8 cellular contexts compared by ENCODE assay signal in genomic region chr3:39668420-39668819, GRCh38.
DNase-seq lines count a peak whose midpoint lies in the region; ATAC-seq and TF ChIP-seq lines count a peak whose summit lies in the region.

No MANE protein-coding gene starts in this region.

- ATAC-seq in HG03159 (IDR thresholded peaks at IDR 0.05; ENCODE audit: unreplicated experiment) (peak; percentile 80), HG03097 (IDR thresholded peaks at IDR 0.05; ENCODE audit: low FRiP score, unreplicated experiment) (no peak)

- CTCF ChIA-PET in activated CD4-positive, alpha-beta T cell treated with anti-CD3 and anti-CD28 coated beads, Interleukin-2, amount 10 ng/mL, durations not matched to agents 7 days and 5 days (lab: Charles Lee) = no interaction called here
- CTCF ChIA-PET in PC-9 (lab: Charles Lee) = no interaction called here

- POLR2A ChIA-PET in activated CD4-positive, alpha-beta T cell treated with anti-CD3 and anti-CD28 coated beads, Interleukin-2, amount 10 ng/mL, durations not matched to agents 7 days and 5 days (lab: Charles Lee) = no interaction called here
- POLR2A ChIA-PET in PC-9 (lab: Charles Lee; ENCODE audit: unreplicated experiment) = no interaction called here

- H3K27ac Mint-ChIP-seq in activated CD4-positive, alpha-beta T cell treated with anti-CD3 and anti-CD28 coated beads, Interleukin-2, amount 10 ng/mL, durations not matched to agents 7 days and 5 days = no peak overlapping the region
- H3K27ac Mint-ChIP-seq in activated CD4-positive, alpha-beta T cell treated with anti-CD3 and anti-CD28 coated beads, Interleukin-2, amount 10 ng/mL, durations not matched to agents 24 days and 14 days = no peak overlapping the region
- H3K27ac Mint-ChIP-seq in neural crest cell (ENCODE audit: unreplicated experiment) = no peak overlapping the region

- no peak overlapping the region for H3K4me3 Mint-ChIP-seq in activated CD4-positive, alpha-beta T cell treated with anti-CD3 and anti-CD28 coated beads, Interleukin-2, amount 10 ng/mL, durations not matched to agents 7 days and 5 days
- H3K4me3 Mint-ChIP-seq in activated CD4-positive, alpha-beta T cell treated with anti-CD3 and anti-CD28 coated beads, Interleukin-2, amount 10 ng/mL, durations not matched to agents 24 days and 14 days = no peak overlapping the region
- no peak overlapping the region for H3K4me3 Mint-ChIP-seq in neural crest cell

- no peaks in the 10 kb centered on the region for H3K9me3 Mint-ChIP-seq in activated CD4-positive, alpha-beta T cell treated with anti-CD3 and anti-CD28 coated beads, Interleukin-2, amount 10 ng/mL, durations not matched to agents 7 days and 5 days
- H3K9me3 Mint-ChIP-seq in activated CD4-positive, alpha-beta T cell treated with anti-CD3 and anti-CD28 coated beads, Interleukin-2, amount 10 ng/mL, durations not matched to agents 24 days and 14 days = no peaks in the 10 kb centered on the region
- H3K9me3 Mint-ChIP-seq in neural crest cell = no peaks in the 10 kb centered on the region

- H2AFZ ChIP-seq in PC-9 = no peak overlapping the region

- no peaks in the 10 kb centered on the region for H3K9me2 ChIP-seq in PC-9 (ENCODE audit: insufficient read depth)

- no peaks in the 10 kb centered on the region for H3K9me3 ChIP-seq in PC-9 (ENCODE audit: insufficient read depth, low read depth)

- H3F3A ChIP-seq in PC-9 (ENCODE audit: insufficient read depth, low read depth) = no peaks in the 10 kb centered on the region

- no peaks in the 10 kb centered on the region for H3K4me1 ChIP-seq in PC-9 (replicated peaks; ENCODE audit: insufficient read depth)

- H3K27me3 Mint-ChIP-seq in activated CD4-positive, alpha-beta T cell treated with anti-CD3 and anti-CD28 coated beads, Interleukin-2, amount 10 ng/mL, durations not matched to agents 7 days and 5 days = peaks cover 2% of the 10 kb centered on the region
- H3K27me3 Mint-ChIP-seq in activated CD4-positive, alpha-beta T cell treated with anti-CD3 and anti-CD28 coated beads, Interleukin-2, amount 10 ng/mL, durations not matched to agents 24 days and 14 days = peaks cover 5% of the 10 kb centered on the region
- peaks cover 37% of the 10 kb centered on the region for H3K27me3 Mint-ChIP-seq in neural crest cell (ENCODE audit: low read depth)

- H3K4me3 ChIP-seq in PC-9 (no peak overlapping the region), dorsolateral prefrontal cortex (no peak overlapping the region)

- no peaks in the 10 kb centered on the region for H3K36me3 Mint-ChIP-seq in activated CD4-positive, alpha-beta T cell treated with anti-CD3 and anti-CD28 coated beads, Interleukin-2, amount 10 ng/mL, durations not matched to agents 7 days and 5 days (ENCODE audit: low read depth)
- H3K36me3 Mint-ChIP-seq in activated CD4-positive, alpha-beta T cell treated with anti-CD3 and anti-CD28 coated beads, Interleukin-2, amount 10 ng/mL, durations not matched to agents 24 days and 14 days (ENCODE audit: low read depth) = no peaks in the 10 kb centered on the region
- H3K36me3 Mint-ChIP-seq in neural crest cell (ENCODE audit: low read depth) = no peaks in the 10 kb centered on the region

- H3K4me2 ChIP-seq in PC-9 = no peak overlapping the region

- H3K36me3 ChIP-seq in PC-9 (ENCODE audit: low read depth) = no peaks in the 10 kb centered on the region

- DNase-seq in activated CD4-positive, alpha-beta T cell treated with anti-CD3 and anti-CD28 coated beads, Interleukin-2, amount 10 ng/mL, durations not matched to agents 7 days and 5 days = peak; percentile 9
- DNase-seq in activated CD4-positive, alpha-beta T cell treated with anti-CD3 and anti-CD28 coated beads, Interleukin-2, amount 10 ng/mL, durations not matched to agents 24 days and 14 days = no peak
- DNase-seq in PC-9 = no peak
- peak in 2 of 10 donors; percentile 21 to 27 for DNase-seq in dorsolateral prefrontal cortex
- DNase-seq in neural crest cell (ENCODE audit: low read depth, low spot score) = peak; percentile 3
- DNase-seq in islet precursor cell = no peak

- H3K4me1 Mint-ChIP-seq in activated CD4-positive, alpha-beta T cell treated with anti-CD3 and anti-CD28 coated beads, Interleukin-2, amount 10 ng/mL, durations not matched to agents 7 days and 5 days = no peaks in the 10 kb centered on the region
- no peaks in the 10 kb centered on the region for H3K4me1 Mint-ChIP-seq in activated CD4-positive, alpha-beta T cell treated with anti-CD3 and anti-CD28 coated beads, Interleukin-2, amount 10 ng/mL, durations not matched to agents 24 days and 14 days
- no peaks in the 10 kb centered on the region for H3K4me1 Mint-ChIP-seq in neural crest cell

- H3K27me3 ChIP-seq in PC-9 (ENCODE audit: insufficient read depth, low read depth) (peaks cover 24% of the 10 kb centered on the region; the same call in 1 of the 2 replicates), dorsolateral prefrontal cortex (no peaks in the 10 kb centered on the region)

- TF ChIP-seq CTCF in PC-9 (conservative IDR thresholded peaks at IDR 0.05) = peak; percentile 66
- TF ChIP-seq CTCF in dorsolateral prefrontal cortex (IDR thresholded peaks at IDR 0.05 in 54 of 56, conservative IDR thresholded peaks at IDR 0.05 in 2 of 56; ENCODE audit: low read depth in 1 of 56, partially characterized antibody in 56 of 56) = peak; percentile 28 to 79 (median 68)
- peak; percentile 75 for TF ChIP-seq CTCF in neural crest cell (conservative IDR thresholded peaks at IDR 0.05)

- intact Hi-C loops in activated CD4-positive, alpha-beta T cell treated with anti-CD3 and anti-CD28 coated beads, Interleukin-2, amount 10 ng/mL, durations not matched to agents 24 days and 14 days (cut with micrococcal nuclease) = no loop called here
- intact Hi-C loops in PC-9 (cut with micrococcal nuclease; ENCODE audit: unreplicated experiment) (loop anchor here (10.0 kb wide), 2 partner anchors 506 to 646 kb away; no protein-coding TSS in a partner anchor), dorsolateral prefrontal cortex (cut with DNase I) (no loop called here)

- no peaks in the 10 kb centered on the region for H3K79me2 ChIP-seq in PC-9 (ENCODE audit: low read depth)

- no peaks in the 10 kb centered on the region for H4K20me1 ChIP-seq in PC-9 (ENCODE audit: insufficient read depth)

- BruUV-seq in PC-9 (replicated peaks; lab: Mats Ljungman, UMichigan) = no TSS peak

- H3K27ac ChIP-seq in PC-9 (no peak overlapping the region), dorsolateral prefrontal cortex (no peak overlapping the region)

Comparison
In these comparisons a context has a peak if more than half of its experiments do, and no peak if none do; other contexts are left out.
1. DNase-seq: peak in activated CD4-positive, alpha-beta T cell treated with anti-CD3 and anti-CD28 coated beads, Interleukin-2, amount 10 ng/mL, durations not matched to agents 7 days and 5 days (single experiment) and neural crest cell (single experiment); none in activated CD4-positive, alpha-beta T cell treated with anti-CD3 and anti-CD28 coated beads, Interleukin-2, amount 10 ng/mL, durations not matched to agents 24 days and 14 days (single experiment), PC-9 (0 of 2) and islet precursor cell (single experiment).
2. Peak in every context shown above with its lines, with median percentiles within 50 percentile points of each other: CTCF ChIP-seq.